In genomic region chr16:12539185-12539929, GRCh38 we compare ENCODE assay signal across 8 cellular contexts.
DNase-seq lines count a peak whose midpoint lies in the region; ATAC-seq and TF ChIP-seq lines count a peak whose summit lies in the region.

No MANE protein-coding gene starts in this region.

- H3K4me3 ChIP-seq in cardiac fibroblast (replicated peaks in 1 of 2; ENCODE audit: low read depth in 2 of 2, low read length in 2 of 2) (no peak overlapping the region), vagina (no peak overlapping the region)

- H3K9me3 ChIP-seq in vagina: no peaks in the 10 kb centered on the region

- H3K27ac ChIP-seq in vagina: no peak overlapping the region

- H3K27me3 ChIP-seq in vagina: no peaks in the 10 kb centered on the region

- ATAC-seq in GM21367 (IDR thresholded peaks at IDR 0.05; ENCODE audit: unreplicated experiment): no peak

- TF ChIP-seq POLR2A in vagina (IDR thresholded peaks at IDR 0.05): no peak

- DNase-seq in stimulated activated naive CD4-positive, alpha-beta T cell treated with Interleukin-2 at 50 U/mL for 16 hours (lab: John Stamatoyannopoulos, UW): peak; percentile 28
- no peak for DNase-seq in stimulated activated naive CD4-positive, alpha-beta T cell (lab: John Stamatoyannopoulos, UW)
- DNase-seq in LHCN-M2 (ENCODE audit: low read depth) (peak; percentile 69), cardiac fibroblast (ENCODE audit: low read depth in 2 of 2) (peak; percentile 5 to 37), vagina (ENCODE audit: extremely low spot score in 2 of 2) (no peak), iPS-NIHi7 (ENCODE audit: extremely low spot score) (no peak), dermis blood vessel endothelial cell (no peak)

- intact Hi-C loops in vagina (cut with DNase I): no loop called here

- TF ChIP-seq CTCF in cardiac fibroblast (IDR thresholded peaks at IDR 0.05; ENCODE audit: low read depth, low read length) (no peak), vagina (IDR thresholded peaks at IDR 0.05) (no peak)

- peaks cover 26% of the 10 kb centered on the region for H3K4me1 ChIP-seq in vagina

- H3K36me3 ChIP-seq in vagina: no peaks in the 10 kb centered on the region

Comparison
In these comparisons a context has a peak if more than half of its experiments do, and no peak if none do; other contexts are left out.
1. DNase-seq: peak in stimulated activated naive CD4-positive, alpha-beta T cell treated with Interleukin-2 at 50 U/mL for 16 hours (single experiment), LHCN-M2 (single experiment) and cardiac fibroblast (2 of 2); none in stimulated activated naive CD4-positive, alpha-beta T cell (0 of 6), vagina (0 of 2), iPS-NIHi7 (single experiment) and dermis blood vessel endothelial cell (single experiment).